Comparison of ENCODE assay signal across 1 cellular context in the genomic region with DNA sequence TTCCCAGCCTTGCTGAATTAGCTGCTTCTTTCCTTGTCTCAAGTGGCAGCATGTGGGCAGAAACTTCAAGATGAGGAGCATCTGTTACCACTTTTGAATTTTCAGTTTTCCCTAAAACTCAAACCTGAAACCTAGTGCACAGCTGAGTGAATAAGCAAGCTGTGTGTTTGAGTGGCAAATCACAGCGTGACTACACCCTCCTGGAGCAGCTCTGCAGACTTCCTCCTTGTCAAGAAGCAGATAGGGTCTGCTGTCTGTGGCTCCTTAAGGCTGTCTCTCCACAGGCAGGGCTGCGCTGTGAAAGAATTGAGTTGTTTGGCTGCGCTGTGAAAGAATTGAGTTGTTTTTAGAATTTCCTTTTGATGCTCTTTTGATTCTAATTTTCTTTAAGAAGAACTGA.
TF ChIP-seq lines count a peak whose summit lies in the region.

No MANE protein-coding gene starts in this region.

TF ChIP-seq in SK-N-SH treated with all-trans-retinoic acid at 6 μM for 48 hours, 23 proteins besides CTCF, POLR2A, EP300 and RAD21 (continued from another document):
- TF ChIP-seq, protein P1, sequence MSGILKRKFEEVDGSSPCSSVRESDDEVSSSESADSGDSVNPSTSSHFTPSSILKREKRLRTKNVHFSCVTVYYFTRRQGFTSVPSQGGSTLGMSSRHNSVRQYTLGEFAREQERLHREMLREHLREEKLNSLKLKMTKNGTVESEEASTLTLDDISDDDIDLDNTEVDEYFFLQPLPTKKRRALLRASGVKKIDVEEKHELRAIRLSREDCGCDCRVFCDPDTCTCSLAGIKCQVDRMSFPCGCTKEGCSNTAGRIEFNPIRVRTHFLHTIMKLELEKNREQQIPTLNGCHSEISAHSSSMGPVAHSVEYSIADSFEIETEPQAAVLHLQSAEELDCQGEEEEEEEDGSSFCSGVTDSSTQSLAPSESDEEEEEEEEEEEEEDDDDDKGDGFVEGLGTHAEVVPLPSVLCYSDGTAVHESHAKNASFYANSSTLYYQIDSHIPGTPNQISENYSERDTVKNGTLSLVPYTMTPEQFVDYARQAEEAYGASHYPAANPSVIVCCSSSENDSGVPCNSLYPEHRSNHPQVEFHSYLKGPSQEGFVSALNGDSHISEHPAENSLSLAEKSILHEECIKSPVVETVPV (CRISPR knock-in tag; IDR thresholded peaks at IDR 0.05), result no peak
- TF ChIP-seq TCF4 (CRISPR knock-in tag; IDR thresholded peaks at IDR 0.05; ENCODE audit: borderline replicate concordance) (no peak), CSDC2 (CRISPR knock-in tag; IDR thresholded peaks at IDR 0.05) (no peak), BACH2 (CRISPR knock-in tag; IDR thresholded peaks at IDR 0.05; ENCODE audit: borderline replicate concordance) (no peak), ARNTL (CRISPR knock-in tag; IDR thresholded peaks at IDR 0.05; ENCODE audit: borderline replicate concordance, low read depth) (no peak), ZFP3 (CRISPR knock-in tag; IDR thresholded peaks at IDR 0.05) (no peak), PPARA (CRISPR knock-in tag; IDR thresholded peaks at IDR 0.05; ENCODE audit: borderline replicate concordance) (no peak), ZNF70 (CRISPR knock-in tag; IDR thresholded peaks at IDR 0.05) (no peak)
- TF ChIP-seq, protein P2, sequence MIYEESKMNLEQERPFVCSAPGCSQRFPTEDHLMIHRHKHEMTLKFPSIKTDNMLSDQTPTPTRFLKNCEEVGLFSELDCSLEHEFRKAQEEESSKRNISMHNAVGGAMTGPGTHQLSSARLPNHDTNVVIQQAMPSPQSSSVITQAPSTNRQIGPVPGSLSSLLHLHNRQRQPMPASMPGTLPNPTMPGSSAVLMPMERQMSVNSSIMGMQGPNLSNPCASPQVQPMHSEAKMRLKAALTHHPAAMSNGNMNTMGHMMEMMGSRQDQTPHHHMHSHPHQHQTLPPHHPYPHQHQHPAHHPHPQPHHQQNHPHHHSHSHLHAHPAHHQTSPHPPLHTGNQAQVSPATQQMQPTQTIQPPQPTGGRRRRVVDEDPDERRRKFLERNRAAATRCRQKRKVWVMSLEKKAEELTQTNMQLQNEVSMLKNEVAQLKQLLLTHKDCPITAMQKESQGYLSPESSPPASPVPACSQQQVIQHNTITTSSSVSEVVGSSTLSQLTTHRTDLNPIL (CRISPR knock-in tag; IDR thresholded peaks at IDR 0.05; ENCODE audit: low read depth), result no peak
